9 cellular contexts compared by ENCODE assay signal in the genomic region with DNA sequence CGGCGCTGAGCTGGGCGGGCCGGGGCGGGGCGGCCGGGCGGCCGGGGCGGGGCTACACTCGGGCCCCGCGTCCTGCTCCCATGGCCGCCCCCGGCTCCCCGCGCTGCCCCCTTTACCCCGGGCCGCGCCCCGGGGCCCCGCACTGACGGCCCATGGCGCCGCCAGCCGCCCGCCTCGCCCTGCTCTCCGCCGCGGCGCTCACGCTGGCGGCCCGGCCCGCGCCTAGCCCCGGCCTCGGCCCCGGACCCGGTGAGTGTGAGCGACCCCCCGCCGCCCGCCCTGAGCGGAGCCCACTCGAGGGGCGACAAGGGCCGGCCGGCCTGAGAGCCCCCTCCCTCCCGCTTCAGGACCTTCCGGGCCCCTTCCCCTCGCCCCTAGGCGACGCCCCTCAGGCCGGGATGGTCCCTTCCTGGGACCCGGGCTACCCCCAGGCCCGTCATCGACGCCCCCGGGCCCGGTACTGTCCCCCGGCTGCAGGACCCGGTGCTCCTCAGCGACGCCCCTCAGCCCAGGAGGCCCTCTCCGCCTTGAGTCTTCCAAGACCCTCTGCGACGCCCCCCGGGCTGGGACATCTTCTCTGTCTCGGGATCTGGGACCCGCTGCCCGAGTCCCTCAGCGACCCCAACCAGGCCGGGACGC. TPM values are rescaled to one million over a fixed set of nuclear protein-coding genes. Genes with fewer than 3 reads are reported as not detected.
DNase-seq lines count a peak whose midpoint lies in the region; ATAC-seq, FAIRE-seq and TF ChIP-seq lines count a peak whose summit lies in the region.
"Had no signal": no experiment of that assay in that cellular context is flagged by ENCODE, and none has a peak within 500 bp of the region (broad histone marks: within the 10 kb centered on the region; RNA-seq: fewer than 3 reads in every experiment).

Gene KREMEN1, plus strand, starts transcription at position 57 of the 639 bp plus-strand sequence. Its CDS starts 96 bp downstream, at position 153.

- TF ChIP-seq EP300 in HepG2 (IDR thresholded peaks at IDR 0.05; ENCODE audit: low read depth in 2 of 2, low read length in 2 of 2) = no peak
- TF ChIP-seq EP300 in HepG2 (CRISPR knock-in tag; IDR thresholded peaks at IDR 0.05; ENCODE audit: borderline replicate concordance) = no peak

- H4K20me1 ChIP-seq in HepG2 (ENCODE audit: insufficient read depth, low read length) = 0 out of 2 replicates have a peak, but pooled peaks cover 4% of the 10 kb centered on the region

- peak within 1 kb of the TSS; percentile 93 for H3K4me2 ChIP-seq in HepG2 (ENCODE audit: low read depth, low read length)

- TF ChIP-seq POLR2A in HepG2 (IDR thresholded peaks at IDR 0.05; ENCODE audit: insufficient read depth in 1 of 2, low read depth in 2 of 2, low read length in 2 of 2) (no peak), testis (IDR thresholded peaks at IDR 0.05) (no peak)

- intact Hi-C loops in HepG2 (cut with micrococcal nuclease; ENCODE audit: unreplicated experiment) = loop anchor here (5.0 kb wide), 1 partner anchor 79 kb away; no protein-coding TSS in a partner anchor
- intact Hi-C loops in testis (cut with DNase I; ENCODE audit: low total_unique reads) = no loop called here

- H3K27ac ChIP-seq in HepG2 (ENCODE audit: extremely low read length, insufficient read depth, low read length) (peak within 1 kb of the TSS; percentile 34), testis (peak within 1 kb of the TSS; percentile 76 to 84)

- H3K27me3 ChIP-seq in HepG2 (ENCODE audit: control insufficient read depth in 1 of 2, insufficient read depth in 2 of 2, low read length in 2 of 2) (no peaks in the 10 kb centered on the region), testis (no peaks in the 10 kb centered on the region)

- POLR2A ChIA-PET in HepG2 (lab: Yijun Ruan, JAX) = interaction anchor here (0.6 to 1.1 kb wide), 4 partner anchors 22 to 1262 kb away, joined by 3 to 5 read pairs (median 4); partner anchors contain the start of gene ZNRF3

- H3K9me3 Mint-ChIP-seq in activated naive CD4-positive, alpha-beta T cell treated with anti-CD3 and anti-CD28 coated beads, Interleukin-2, amount 10 ng/mL, durations not matched to agents 7 days and 5 days = no peaks in the 10 kb centered on the region
- H3K9me3 Mint-ChIP-seq in brain = peaks cover 0 to 8% (median 0%) of the 10 kb centered on the region in 5 experiments

- H3K27ac Mint-ChIP-seq in activated naive CD4-positive, alpha-beta T cell treated with anti-CD3 and anti-CD28 coated beads, Interleukin-2, amount 10 ng/mL, durations not matched to agents 7 days and 5 days = peak within 1 kb of the TSS; percentile 42
- peak within 1 kb of the TSS; percentile 14 to 92 (median 62) for H3K27ac Mint-ChIP-seq in brain

- H3K36me3 Mint-ChIP-seq in activated naive CD4-positive, alpha-beta T cell treated with anti-CD3 and anti-CD28 coated beads, Interleukin-2, amount 10 ng/mL, durations not matched to agents 7 days and 5 days = peaks cover 4% of the 10 kb centered on the region
- no peaks in the 10 kb centered on the region for H3K36me3 Mint-ChIP-seq in brain

- no peaks in the 10 kb centered on the region for H3K36me3 ChIP-seq in HepG2 (replicated peaks in 1 of 2; ENCODE audit: control insufficient read depth in 1 of 2, insufficient read depth in 2 of 2, low read length in 2 of 2)
- no peaks in the 10 kb centered on the region for H3K36me3 ChIP-seq in testis (ENCODE audit: low read depth, missing control alignments)

- no TSS peak for BruUV-seq in HepG2 (replicated peaks; lab: Mats Ljungman, UMichigan)

- peak within 1 kb of the TSS; percentile 67 to 84 (median 76) for H3K4me3 ChIP-seq in HepG2 (replicated peaks in 1 of 3; ENCODE audit: insufficient read depth in 1 of 3, low read depth in 2 of 3, low read length in 3 of 3)
- H3K4me3 ChIP-seq in testis = peak within 1 kb of the TSS; percentile 69 to 84

- peaks cover 89% of the 10 kb centered on the region for H3K27me3 Mint-ChIP-seq in activated naive CD4-positive, alpha-beta T cell treated with anti-CD3 and anti-CD28 coated beads, Interleukin-2, amount 10 ng/mL, durations not matched to agents 7 days and 5 days
- H3K27me3 Mint-ChIP-seq in brain = peaks cover 29% of the 10 kb centered on the region

- in situ Hi-C loops in HepG2 (cut with HindIII; ENCODE audit: extremely low pct_ligation_motif_present, low pct_unique_long_range_greater_than_20kb) = loop anchor here (5.0 kb wide), 1 partner anchor 79 kb away; no protein-coding TSS in a partner anchor

- H3K9me3 ChIP-seq in HepG2 (ENCODE audit: low read length) (no peaks in the 10 kb centered on the region), testis (no peaks in the 10 kb centered on the region)

- CTCF ChIA-PET in activated naive CD4-positive, alpha-beta T cell treated with anti-CD3 and anti-CD28 coated beads, Interleukin-2, amount 10 ng/mL, durations not matched to agents 7 days and 5 days (lab: Charles Lee) = interaction anchor here (0.9 to 1.1 kb wide), 2 partner anchors 173 to 219 kb away, joined by 3 read pairs; no protein-coding TSS in a partner anchor
- CTCF ChIA-PET in HepG2 (lab: Yijun Ruan, JAX; ENCODE audit: low intra/inter-chr PET ratio, low total read pairs) = no interaction called here

- H3K4me3 Mint-ChIP-seq in activated naive CD4-positive, alpha-beta T cell treated with anti-CD3 and anti-CD28 coated beads, Interleukin-2, amount 10 ng/mL, durations not matched to agents 7 days and 5 days = peak within 1 kb of the TSS; percentile 65
- H3K4me3 Mint-ChIP-seq in brain = peak within 1 kb of the TSS; percentile 82 to 89 (median 87)

- H3K79me2 ChIP-seq in HepG2 (ENCODE audit: insufficient read depth, low read length) = no peaks in the 10 kb centered on the region

- H3K4me1 ChIP-seq in HepG2 (ENCODE audit: insufficient read depth, low read length) = peaks cover 53% of the 10 kb centered on the region
- peaks cover 31% of the 10 kb centered on the region for H3K4me1 ChIP-seq in testis

- ATAC-seq in HepG2 (peak; percentile 1; the same call in 1 of the 3 replicates), GM21447 (IDR thresholded peaks at IDR 0.05; ENCODE audit: unreplicated experiment) (no peak), HG03521 (IDR thresholded peaks at IDR 0.05; ENCODE audit: unreplicated experiment) (no peak)

- H3K9ac ChIP-seq in HepG2 (ENCODE audit: insufficient read depth, low read depth, low read length) = peak within 1 kb of the TSS; percentile 73

- no peak for TF ChIP-seq RAD21 in HepG2 (CRISPR knock-in tag; IDR thresholded peaks at IDR 0.05)

- TF ChIP-seq CTCF in brain (conservative IDR thresholded peaks at IDR 0.05) (no peak), HepG2 (CRISPR knock-in tag; IDR thresholded peaks at IDR 0.05) (no peak), testis (IDR thresholded peaks at IDR 0.05) (no peak)

- no peak for FAIRE-seq in HepG2 (lab: Jason Lieb, UNC)
- FAIRE-seq: colon had no signal

- no peak within 1 kb of the TSS for H2AFZ ChIP-seq in HepG2 (ENCODE audit: low read length)

- WGBS in HepG2 (ENCODE audit: low lambda C conversion rate) = no CpG with 5 or more reads among the region's 76 CpGs
- 0 to 1% methylated on average over 11 to 53 of the region's 76 CpGs for WGBS in testis, 2 donors

- peaks cover 20% of the 10 kb centered on the region for H3K4me1 Mint-ChIP-seq in activated naive CD4-positive, alpha-beta T cell treated with anti-CD3 and anti-CD28 coated beads, Interleukin-2, amount 10 ng/mL, durations not matched to agents 7 days and 5 days
- peaks cover 66% of the 10 kb centered on the region for H3K4me1 Mint-ChIP-seq in brain

- peak; percentile 28 for DNase-seq in activated naive CD4-positive, alpha-beta T cell treated with anti-CD3 and anti-CD28 coated beads, Interleukin-2, amount 10 ng/mL, durations not matched to agents 7 days and 5 days
- DNase-seq in activated naive CD4-positive, alpha-beta T cell treated with Interleukin-2 at 50 U/mL for 16 hours = no peak
- DNase-seq in HepG2 (ENCODE audit: low spot score) (no peak), testis (no peak), OCI-M2 (lab: John Stamatoyannopoulos, UW; ENCODE audit: unreplicated experiment) (no peak)

TF ChIP-seq in HepG2, 621 proteins besides CTCF, POLR2A, EP300 and RAD21 (continues in another document):
- TF ChIP-seq MATR3 (CRISPR knock-in tag; IDR thresholded peaks at IDR 0.05) (no peak), SYNCRIP (IDR thresholded peaks at IDR 0.05; ENCODE audit: insufficient read depth, low read depth, low read length) (no peak), HNF4G (IDR thresholded peaks at IDR 0.05; ENCODE audit: borderline replicate concordance, low read depth, low read length) (no peak), HNF4G (CRISPR knock-in tag; IDR thresholded peaks at IDR 0.05; ENCODE audit: borderline replicate concordance, low read depth) (no peak), TGIF2 (CRISPR knock-in tag; IDR thresholded peaks at IDR 0.05) (no peak), DMAP1 (CRISPR knock-in tag; IDR thresholded peaks at IDR 0.05) (0 out of 2 replicates have a peak, but pooled peaks have one; percentile 11), RFX5 (IDR thresholded peaks at IDR 0.05; ENCODE audit: low read depth, low read length) (no peak), GTF2F1 (IDR thresholded peaks at IDR 0.05; ENCODE audit: low read length) (no peak)

RNA-seq across cellular contexts. Expression of gene KREMEN1, which starts in this region (rescaled TPM):
- polyA plus RNA-seq in brain (ENCODE audit: insufficient read depth, low read depth, low replicate concordance) = 50.5 TPM
- 10.2 and 13.8 TPM in 2 replicates for total RNA-seq in HepG2 (2016; rRNA removed; fragmentation: Illumina TruSeq; extraction: Trizol)
- total RNA-seq in HepG2 (2016; cell fraction: cytosol; rRNA removed; fragmentation: Illumina TruSeq; extraction: Trizol; ENCODE audit: low read depth) = 1.6 and 2.8 TPM in 2 replicates
- 8.1 and 13.9 TPM in 2 replicates for total RNA-seq in HepG2 (2016; cell fraction: insoluble cytoplasmic fraction; rRNA removed; fragmentation: Illumina TruSeq; extraction: Trizol)
- total RNA-seq in HepG2 (2016; cell fraction: membrane; rRNA removed; fragmentation: Illumina TruSeq; extraction: Trizol) = 6.5 and 7.3 TPM in 2 replicates
- total RNA-seq in HepG2 (2016; cell fraction: nucleus; rRNA removed; fragmentation: Illumina TruSeq; extraction: Trizol) = 10.2 and 12.6 TPM in 2 replicates
- polyA plus RNA-seq in HepG2 (2011; rRNA removed) = 8.9 and 9.8 TPM in 2 replicates
- polyA plus RNA-seq in HepG2 (2011; cell fraction: cytosol; rRNA removed) = 8.5 and 10.8 TPM in 2 replicates
- polyA plus RNA-seq in HepG2 (2011; cell fraction: nucleus; rRNA removed) = 5.2 and 6.3 TPM in 2 replicates
- 5.6 and 7.9 TPM in 2 replicates for polyA plus RNA-seq in HepG2 (2012)
- polyA plus RNA-seq in HepG2 (2016; cell fraction: cytosol; fragmentation: Illumina TruSeq; extraction: Trizol; ENCODE audit: low read depth) = 1.5 TPM in 2 replicates
- 9.5 and 11.0 TPM in 2 replicates for polyA plus RNA-seq in HepG2 (2016; cell fraction: insoluble cytoplasmic fraction; fragmentation: Illumina TruSeq; extraction: Trizol; ENCODE audit: low read depth)
- 4.1 and 5.6 TPM in 2 replicates for polyA plus RNA-seq in HepG2 (2016; cell fraction: membrane; fragmentation: Illumina TruSeq; extraction: Trizol; ENCODE audit: low read depth)
- polyA plus RNA-seq in HepG2 (2016; cell fraction: nucleus; fragmentation: Illumina TruSeq; extraction: Trizol; ENCODE audit: insufficient read depth, low read depth) = 20.4 and 21.5 TPM in 2 replicates
- polyA minus RNA-seq in HepG2 (2011; rRNA and poly(A)+ RNA removed; ENCODE audit: low replicate concordance) = 1.5 and 13.8 TPM in 2 replicates
- polyA minus RNA-seq in HepG2 (2011; cell fraction: cytosol; rRNA and poly(A)+ RNA removed) = 5.3 and 6.3 TPM in 2 replicates
- polyA minus RNA-seq in HepG2 (2011; cell fraction: nucleus; rRNA and poly(A)+ RNA removed) = 1.8 and 2.7 TPM in 2 replicates
- 10 to 100 TPM; 54.5 to 54.9 TPM for total RNA-seq in testis
- 42.5 TPM for polyA plus RNA-seq in testis (ENCODE audit: insufficient read depth, low read depth, low replicate concordance)
